In the genomic region with DNA sequence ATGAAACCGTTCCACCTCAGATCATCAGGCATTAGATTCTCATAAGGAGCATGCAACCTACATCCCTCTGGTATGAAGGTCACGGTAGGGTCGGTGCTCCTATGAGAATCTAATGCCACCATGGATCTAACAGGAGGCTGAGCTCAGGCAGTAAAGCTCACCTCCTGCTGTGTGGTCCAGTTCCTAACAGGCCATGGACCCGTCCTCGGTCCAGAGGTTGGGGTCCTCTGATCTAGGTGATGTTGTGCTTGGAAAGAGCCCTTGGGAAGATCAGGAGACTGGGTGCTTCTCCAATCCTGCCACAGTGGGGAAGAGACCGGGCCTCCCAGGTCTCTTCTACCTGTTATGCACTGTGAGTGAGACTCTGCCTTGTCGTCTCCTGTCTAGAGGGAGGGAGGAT, we compare ENCODE assay signal across 16 cellular contexts.
A peak's percentile ranks its signal among the peaks of the same experiment; 100 is the strongest.
DNase-seq lines count a peak whose midpoint lies in the region; TF ChIP-seq lines count a peak whose summit lies in the region.
"Had no signal": no experiment of that assay in that cellular context is flagged by ENCODE, and none has a peak within 500 bp of the region (broad histone marks: within the 10 kb centered on the region; RNA-seq: fewer than 3 reads in every experiment).

No MANE protein-coding gene starts in this region.

- H3K27ac ChIP-seq in BLaER1 = no peak overlapping the region
- peak overlapping the region; percentile 83 for H3K27ac ChIP-seq in RWPE1
- no peak overlapping the region for H3K27ac ChIP-seq in endodermal cell (ENCODE audit: low read depth, low read length)
- H3K27ac ChIP-seq in trophoblast cell (ENCODE audit: low read depth, low read length) = peak overlapping the region; percentile 8

- peak overlapping the region; percentile 24 for H4K8ac ChIP-seq in trophoblast cell (ENCODE audit: low read depth, low read length)

- H3K9ac ChIP-seq in BLaER1 = no peak overlapping the region
- H3K9ac ChIP-seq in endodermal cell (ENCODE audit: extremely low read depth, low read length, poor library complexity, severe bottlenecking) = no peak overlapping the region
- no peak overlapping the region for H3K9ac ChIP-seq in trophoblast cell (ENCODE audit: low read length)

- H3K9me3 ChIP-seq in BLaER1 (no peaks in the 10 kb centered on the region), endodermal cell (ENCODE audit: control insufficient read depth, low read length) (peaks cover 14% of the 10 kb centered on the region), trophoblast cell (ENCODE audit: insufficient read depth, low read depth, low read length) (peaks cover 10% of the 10 kb centered on the region)

- H4K20me1 ChIP-seq in BLaER1 = no peaks in the 10 kb centered on the region

- no peak overlapping the region for H3K27ac Mint-ChIP-seq in endodermal cell
- H3K27ac Mint-ChIP-seq in immature natural killer cell = no peak overlapping the region
- H3K27ac Mint-ChIP-seq: B cell; CD8-positive, alpha-beta T cell had no signal

- H3K4me3 ChIP-seq in BLaER1 (no peak overlapping the region), endodermal cell (ENCODE audit: low read length) (no peak overlapping the region), trophoblast cell (ENCODE audit: low read depth, low read length) (no peak overlapping the region)

- H4K91ac ChIP-seq in trophoblast cell (ENCODE audit: low read depth, low read length) = peak overlapping the region; percentile 58

- peak overlapping the region; percentile 28 for H3K14ac ChIP-seq in trophoblast cell (ENCODE audit: low read length)

- H3K79me1 ChIP-seq in trophoblast cell (ENCODE audit: low read length) = peaks cover 18% of the 10 kb centered on the region

- no peak overlapping the region for H3K18ac ChIP-seq in trophoblast cell (ENCODE audit: low read length)

- TF ChIP-seq CTCF in RWPE1 (conservative IDR thresholded peaks at IDR 0.05; ENCODE audit: low read depth) = no peak
- no peak for TF ChIP-seq CTCF in endodermal cell (conservative IDR thresholded peaks at IDR 0.05)

- H3K27me3 Mint-ChIP-seq in endodermal cell (ENCODE audit: insufficient read depth) (peaks cover 16% of the 10 kb centered on the region), immature natural killer cell (ENCODE audit: low read depth in 3 of 3) (peaks cover 5 to 25% (median 8%) of the 10 kb centered on the region in 3 donors)

- H4K12ac ChIP-seq in trophoblast cell (ENCODE audit: low read depth, low read length) = no peak overlapping the region

- H3K9me3 Mint-ChIP-seq in endodermal cell (peaks cover 19% of the 10 kb centered on the region), immature natural killer cell (no peaks in the 10 kb centered on the region)
- H3K9me3 Mint-ChIP-seq: CD8-positive, alpha-beta T cell had no signal

- no peak overlapping the region for H3K4ac ChIP-seq in trophoblast cell (ENCODE audit: low read depth, low read length)

- H3K27me3 ChIP-seq in BLaER1 = no peaks in the 10 kb centered on the region
- H3K27me3 ChIP-seq in endodermal cell (ENCODE audit: control insufficient read depth, insufficient read depth, low read length, poor library complexity, severe bottlenecking) = no peaks in the 10 kb centered on the region
- no peaks in the 10 kb centered on the region for H3K27me3 ChIP-seq in trophoblast cell (ENCODE audit: insufficient read depth, low read length)

- H2BK5ac ChIP-seq in trophoblast cell (ENCODE audit: low read depth, low read length, poor library complexity) = peak overlapping the region; percentile 45

- no peaks in the 10 kb centered on the region for H3K79me2 ChIP-seq in trophoblast cell (ENCODE audit: control insufficient read depth, insufficient read depth, low read length, poor library complexity)

- WGBS in endodermal cell (ENCODE audit: insufficient coverage in 1 of 2, insufficient read length in 1 of 2), 2 experiments = 88 to 96% methylated on average over 3 to 7 of the region's 7 CpGs
- WGBS in trophoblast cell (ENCODE audit: extremely low coverage, insufficient coverage, insufficient read length) = no CpG with 5 or more reads among the region's 7 CpGs

- H3K4me3 Mint-ChIP-seq in endodermal cell (no peak overlapping the region), immature natural killer cell (no peak overlapping the region)
- H3K4me3 Mint-ChIP-seq: B cell; CD8-positive, alpha-beta T cell had no signal

- H3K4me1 Mint-ChIP-seq in endodermal cell (peaks cover 6% of the 10 kb centered on the region), immature natural killer cell (peaks cover 0 to 2% of the 10 kb centered on the region in 2 donors)
- H3K4me1 Mint-ChIP-seq: B cell had no signal

- H3K4me1 ChIP-seq in BLaER1 = peaks cover 42% of the 10 kb centered on the region
- H3K4me1 ChIP-seq in endodermal cell (ENCODE audit: control insufficient read depth, insufficient read depth, low read length) = peaks cover 7% of the 10 kb centered on the region
- peaks cover 7% of the 10 kb centered on the region in 2 experiments for H3K4me1 ChIP-seq in trophoblast cell (ENCODE audit: control insufficient read depth in 1 of 2, insufficient read depth in 2 of 2, low read length in 2 of 2)

- H2AFZ ChIP-seq in trophoblast cell (ENCODE audit: insufficient read depth, low read length, poor library complexity) = no peak overlapping the region

- H3K36me3 Mint-ChIP-seq in endodermal cell (ENCODE audit: low read depth) (no peaks in the 10 kb centered on the region), immature natural killer cell (no peaks in the 10 kb centered on the region)
- H3K36me3 Mint-ChIP-seq: CD8-positive, alpha-beta T cell had no signal

- DNase-seq in RWPE1 (ENCODE audit: low spot score) (no peak), endodermal cell (peak; percentile 27), trophoblast cell (no peak), immature natural killer cell (no peak), hypothalamus (lab: John Stamatoyannopoulos, UW) (no peak)
- no peak for DNase-seq in activated CD4-positive, alpha-beta T cell treated with anti-CD3 and anti-CD28 coated beads for 4 hours
- DNase-seq: ACHN, GOT3, KBM-7, NCI-H1048, NCI-H2107, NCI-H345, NCI-H526 treated with DMSO at 0.1 percent for 48 hours had no signal

- peak overlapping the region; percentile 92 for H2BK12ac ChIP-seq in trophoblast cell (ENCODE audit: low read length)

- H2BK120ac ChIP-seq in trophoblast cell (ENCODE audit: insufficient read depth, low read length, poor library complexity) = peak overlapping the region; percentile 87

- CTCF ChIA-PET in RWPE1 (lab: Yijun Ruan, JAX) = no interaction called here

- no peaks in the 10 kb centered on the region for H3K36me3 ChIP-seq in BLaER1
- no peaks in the 10 kb centered on the region for H3K36me3 ChIP-seq in endodermal cell (ENCODE audit: control insufficient read depth, insufficient read depth, low read length)
- no peaks in the 10 kb centered on the region for H3K36me3 ChIP-seq in trophoblast cell (ENCODE audit: control insufficient read depth in 1 of 2, insufficient read depth in 2 of 2, low read length in 2 of 2)

- POLR2A ChIA-PET in RWPE1 (lab: Yijun Ruan, JAX; ENCODE audit: low non-redundant PET) = no interaction called here

- H3K4me2 ChIP-seq in BLaER1 (peak overlapping the region; percentile 32), trophoblast cell (ENCODE audit: low read length) (no peak overlapping the region)

- peak overlapping the region; percentile 92 for H2AK5ac ChIP-seq in trophoblast cell (ENCODE audit: low read length)

- H3K23ac ChIP-seq in trophoblast cell (ENCODE audit: low read length) = no peak overlapping the region

Comparison
In these comparisons a context has a peak if more than half of its experiments do, and no peak if none do; other contexts are left out.
1. H3K27ac ChIP-seq: peak in RWPE1 (single experiment) and trophoblast cell (single experiment); none in BLaER1 (single experiment) and endodermal cell (single experiment).